15 cellular contexts compared by ENCODE assay signal in the genomic region with DNA sequence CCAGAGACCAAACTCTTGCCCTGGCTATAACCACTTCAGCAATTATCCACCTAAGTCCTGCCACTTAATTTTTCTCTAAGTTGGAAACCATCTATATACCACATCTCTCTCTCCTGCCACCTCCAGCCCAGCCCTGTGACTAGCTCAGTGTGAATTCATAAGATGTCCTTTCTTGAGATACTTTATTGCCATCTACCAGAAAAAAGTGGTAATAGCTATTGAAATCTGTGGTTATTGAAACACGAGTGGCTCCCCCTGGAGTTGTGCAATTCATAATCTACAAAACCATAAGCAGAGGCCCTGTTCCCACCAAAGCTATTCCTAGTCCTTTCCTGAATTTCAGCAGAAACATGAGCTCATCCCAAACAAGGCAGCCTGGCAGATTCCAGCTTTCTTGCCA.
DNase-seq lines count a peak whose midpoint lies in the region; ATAC-seq and TF ChIP-seq lines count a peak whose summit lies in the region.
"Had no signal": no experiment of that assay in that cellular context is flagged by ENCODE, and none has a peak within 500 bp of the region (broad histone marks: within the 10 kb centered on the region; RNA-seq: fewer than 3 reads in every experiment).

No MANE protein-coding gene starts in this region.

- H3K36me3 ChIP-seq in OCI-LY3 (replicated peaks; ENCODE audit: low read depth, low read length) (peaks cover 5% of the 10 kb centered on the region), right atrium auricular region (no peaks in the 10 kb centered on the region)
- H3K36me3 ChIP-seq: esophagus squamous epithelium had no signal

- CTCF ChIA-PET in GM10248 (lab: Yijun Ruan, JAX) = no interaction called here

- TF ChIP-seq CTCF in OCI-LY3 (IDR thresholded peaks at IDR 0.05; ENCODE audit: low read depth, low read length) (peak; percentile 100), GM10248 (IDR thresholded peaks at IDR 0.05; ENCODE audit: control extremely low read depth, extremely low read depth, low read depth, missing control alignments) (no peak), right atrium auricular region (IDR thresholded peaks at IDR 0.05) (no peak)

- no peak overlapping the region for H3K4me3 ChIP-seq in OCI-LY3 (ENCODE audit: low read length)
- H3K4me3 ChIP-seq in right atrium auricular region = no peak overlapping the region
- H3K4me3 ChIP-seq: esophagus squamous epithelium, psoas muscle had no signal

- DNase-seq in NOMO-1 treated with DMSO at 0.1 percent for 48 hours (lab: John Stamatoyannopoulos, UW; ENCODE audit: unreplicated experiment) (peak; percentile 39), NOMO-1 treated with dmso at 0.1 percent for 144 hours (lab: John Stamatoyannopoulos, UW; ENCODE audit: unreplicated experiment) (no peak), superior temporal gyrus (ENCODE audit: extremely low spot score) (peak; percentile 42), GM10248 (ENCODE audit: extremely low spot score) (no peak), right atrium auricular region (ENCODE audit: low spot score) (no peak)
- DNase-seq in activated CD8-positive, alpha-beta memory T cell treated with anti-CD3 and anti-CD28 coated beads, Interleukin-2, amount 50 U/mL, for 48 hours = no peak
- DNase-seq: activated naive CD4-positive, alpha-beta T cell treated with anti-CD3 and anti-CD28 coated beads, Interleukin-2, amount 50 U/mL, for 16 hours; esophagus squamous epithelium; Karpas-422; NCI-H345; psoas muscle; SHP77 treated with DMSO at 0.1 percent for 48 hours; stimulated activated CD4-positive, alpha-beta T cell treated with anti-CD3 and anti-CD28 coated beads, Interleukin-1b, Interleukin-23, amount 100 ng/mL, for 48 hours had no signal

- peak overlapping the region; percentile 23 for H3K4me2 ChIP-seq in OCI-LY3 (ENCODE audit: low read length)

- no peaks in the 10 kb centered on the region for H3K27me3 ChIP-seq in OCI-LY3 (ENCODE audit: low read depth, low read length)
- H3K27me3 ChIP-seq in right atrium auricular region = no peaks in the 10 kb centered on the region
- H3K27me3 ChIP-seq: esophagus squamous epithelium had no signal

- 0 out of 2 replicates have a peak, but pooled peaks cover 4% of the 10 kb centered on the region for H3K9me3 ChIP-seq in OCI-LY3 (ENCODE audit: insufficient read depth, low read length)
- no peaks in the 10 kb centered on the region for H3K9me3 ChIP-seq in right atrium auricular region
- H3K9me3 ChIP-seq: esophagus squamous epithelium, psoas muscle had no signal

- POLR2A ChIA-PET in GM10248 (lab: Yijun Ruan, JAX) = no interaction called here

- H3K27ac ChIP-seq in OCI-LY3 (ENCODE audit: low read length) (peak overlapping the region; percentile 52), right atrium auricular region (no peak overlapping the region)
- H3K27ac ChIP-seq: esophagus squamous epithelium, psoas muscle had no signal

- peak; percentile 28 for ATAC-seq in esophagus mucosa
- ATAC-seq: psoas muscle had no signal

- H4K20me1 ChIP-seq in OCI-LY3 (ENCODE audit: insufficient read depth, low read length) = no peaks in the 10 kb centered on the region

- peak overlapping the region; percentile 56 for H3K9ac ChIP-seq in OCI-LY3 (ENCODE audit: low read length)

- H3K4me1 ChIP-seq in OCI-LY3 (ENCODE audit: low read length) (peaks cover 80% of the 10 kb centered on the region), right atrium auricular region (no peaks in the 10 kb centered on the region)
- H3K4me1 ChIP-seq: psoas muscle had no signal

- no peaks in the 10 kb centered on the region for H3K79me2 ChIP-seq in OCI-LY3 (ENCODE audit: low read length)

- H2AFZ ChIP-seq in OCI-LY3 (ENCODE audit: low read depth, low read length) = no peak overlapping the region

Comparison
In these comparisons a context has a peak if more than half of its experiments do, and no peak if none do; other contexts are left out.
1. DNase-seq: peak in NOMO-1 treated with DMSO at 0.1 percent for 48 hours (single experiment) and superior temporal gyrus (single experiment); none in NOMO-1 treated with dmso at 0.1 percent for 144 hours (single experiment), GM10248 (single experiment), right atrium auricular region (single experiment) and activated CD8-positive, alpha-beta memory T cell treated with anti-CD3 and anti-CD28 coated beads, Interleukin-2, amount 50 U/mL, for 48 hours (single experiment).